In genomic region chr11:116835042-116835772, GRCh38 we compare ENCODE assay signal across 9 cellular contexts. TPM values are rescaled to one million over a fixed set of nuclear protein-coding genes. Genes with fewer than 3 reads are reported as not detected.
DNase-seq lines count a peak whose midpoint lies in the region; ATAC-seq and TF ChIP-seq lines count a peak whose summit lies in the region.
"Had no signal": no experiment of that assay in that cellular context is flagged by ENCODE, and none has a peak within 500 bp of the region (broad histone marks: within the 10 kb centered on the region; RNA-seq: fewer than 3 reads in every experiment).

No MANE protein-coding gene starts in this region.

- peaks cover 7% of the 10 kb centered on the region; the same call in 1 of the 2 replicates for H3K4me1 ChIP-seq in iPS-20b (ENCODE audit: insufficient read depth, low read length)
- H3K4me1 ChIP-seq in subcutaneous abdominal adipose tissue (ENCODE audit: control insufficient read depth in 5 of 5, insufficient read depth in 5 of 5, low read length in 5 of 5), result peaks cover 2 to 24% (median 21%) of the 10 kb centered on the region in 5 donors

- no peaks in the 10 kb centered on the region for H3K36me3 Mint-ChIP-seq in activated CD8-positive, alpha-beta T cell treated with anti-CD3 and anti-CD28 coated beads for 36 hours (ENCODE audit: low read depth)

- peak; percentile 7 for DNase-seq in activated CD8-positive, alpha-beta T cell treated with anti-CD3 and anti-CD28 coated beads for 36 hours
- DNase-seq in activated CD4-positive, CD25-positive, alpha-beta regulatory T cell (lab: John Stamatoyannopoulos, UW), result no peak
- DNase-seq in NCI-H345 (lab: John Stamatoyannopoulos, UW) (no peak), amniotic stem cell (lab: John Stamatoyannopoulos, UW) (no peak)

- H3K4me3 ChIP-seq in iPS-20b (ENCODE audit: low read length), result peak overlapping the region; percentile 67
- peak overlapping the region; percentile 55 to 62 (median 59) for H3K4me3 ChIP-seq in subcutaneous abdominal adipose tissue (ENCODE audit: low read depth in 1 of 5, low read length in 5 of 5)

- CTCF ChIA-PET in activated CD8-positive, alpha-beta T cell treated with anti-CD3 and anti-CD28 coated beads for 36 hours (lab: Charles Lee), result interaction anchor here (0.6 to 4.3 kb wide), 54 partner anchors 8 to 1724 kb away, joined by 3 to 167 read pairs (median 5); partner anchors contain the start of genes APOA4, APOA5, BUD13 and ZPR1

- H3K27ac ChIP-seq in iPS-20b (ENCODE audit: low read length) (no peak overlapping the region), subcutaneous abdominal adipose tissue (ENCODE audit: low read depth, low read length) (peak overlapping the region; percentile 37)

- intact Hi-C loops in activated CD8-positive, alpha-beta T cell treated with anti-CD3 and anti-CD28 coated beads for 36 hours (cut with micrococcal nuclease), result loop anchor here (5.0 kb wide), 1 partner anchor 43 kb away; the partner anchor contains the start of gene APOA5

- H3K9me3 ChIP-seq in iPS-20b (ENCODE audit: insufficient read depth, low read depth, low read length), result no peaks in the 10 kb centered on the region
- H3K9me3 ChIP-seq in subcutaneous abdominal adipose tissue (ENCODE audit: control insufficient read depth in 5 of 5, low read length in 5 of 5), result no peaks in the 10 kb centered on the region

- H3K27ac Mint-ChIP-seq in activated CD8-positive, alpha-beta T cell treated with anti-CD3 and anti-CD28 coated beads for 36 hours, result no peak overlapping the region

- H3K27me3 Mint-ChIP-seq in activated CD8-positive, alpha-beta T cell treated with anti-CD3 and anti-CD28 coated beads for 36 hours, result no peaks in the 10 kb centered on the region

- ATAC-seq in GM18498 (IDR thresholded peaks at IDR 0.05; ENCODE audit: unreplicated experiment) (peak; percentile 5), HG03095 (IDR thresholded peaks at IDR 0.05; ENCODE audit: unreplicated experiment) (peak; percentile 21)
- no peak for ATAC-seq in activated CD8-positive, alpha-beta T cell treated with anti-CD3 and anti-CD28 coated beads for 36 hours

- no peaks in the 10 kb centered on the region for H3K9me3 Mint-ChIP-seq in activated CD8-positive, alpha-beta T cell treated with anti-CD3 and anti-CD28 coated beads for 36 hours

- H3K9ac ChIP-seq in iPS-20b (ENCODE audit: low read depth, low read length) (peak overlapping the region; percentile 74; the same call in 1 of the 2 replicates), subcutaneous abdominal adipose tissue (ENCODE audit: low read length in 5 of 5) (peak overlapping the region in 3 of 5 donors; percentile 26 to 43 (median 41))

- TF ChIP-seq CTCF in activated CD8-positive, alpha-beta T cell treated with anti-CD3 and anti-CD28 coated beads for 36 hours (IDR thresholded peaks at IDR 0.05), result no peak

- POLR2A ChIA-PET in activated CD8-positive, alpha-beta T cell treated with anti-CD3 and anti-CD28 coated beads for 36 hours (lab: Charles Lee), result interaction anchor here (0.7 to 2.1 kb wide), 12 partner anchors 10 to 338 kb away, joined by 3 to 17 read pairs (median 3); partner anchors contain the start of genes BUD13 and ZPR1

- H3K27me3 ChIP-seq in iPS-20b (ENCODE audit: insufficient read depth, low read length), result peaks cover 12% of the 10 kb centered on the region
- no peaks in the 10 kb centered on the region for H3K27me3 ChIP-seq in subcutaneous abdominal adipose tissue (ENCODE audit: control insufficient read depth in 5 of 5, insufficient read depth in 4 of 5, low read length in 5 of 5)

- peak overlapping the region; percentile 72 for H3K4me3 Mint-ChIP-seq in activated CD8-positive, alpha-beta T cell treated with anti-CD3 and anti-CD28 coated beads for 36 hours

- H3K4me1 Mint-ChIP-seq in activated CD8-positive, alpha-beta T cell treated with anti-CD3 and anti-CD28 coated beads for 36 hours (ENCODE audit: low read depth), result peaks cover 4% of the 10 kb centered on the region

- H3K36me3 ChIP-seq in iPS-20b (ENCODE audit: insufficient read depth, low read depth, low read length) (no peaks in the 10 kb centered on the region), subcutaneous abdominal adipose tissue (ENCODE audit: control insufficient read depth in 5 of 5, insufficient read depth in 5 of 5, low read length in 5 of 5) (no peaks in the 10 kb centered on the region)

RNA-seq across cellular contexts. Expression of gene APOA1, which starts 2.2 kb away (rescaled TPM):
- not detected for total RNA-seq in activated CD8-positive, alpha-beta T cell treated with anti-CD3 and anti-CD28 coated beads for 36 hours

RNA-seq across cellular contexts. Expression of gene APOC3, which starts 5.5 kb away (rescaled TPM):
- not detected for total RNA-seq in activated CD8-positive, alpha-beta T cell treated with anti-CD3 and anti-CD28 coated beads for 36 hours
- total RNA-seq: activated CD8-positive, alpha-beta memory T cell treated with anti-CD3 and anti-CD28 coated beads for 36 hours had no signal

RNA-seq across cellular contexts. Expression of gene APOA4, which starts 12.1 kb away (rescaled TPM):
- not detected for total RNA-seq in activated CD8-positive, alpha-beta T cell treated with anti-CD3 and anti-CD28 coated beads for 36 hours
- total RNA-seq: activated CD8-positive, alpha-beta memory T cell treated with anti-CD3 and anti-CD28 coated beads for 36 hours had no signal

RNA-seq across cellular contexts. Expression of gene APOA5, which starts 43.5 kb away (rescaled TPM):
- not detected for total RNA-seq in activated CD8-positive, alpha-beta T cell treated with anti-CD3 and anti-CD28 coated beads for 36 hours
- total RNA-seq: activated CD8-positive, alpha-beta memory T cell treated with anti-CD3 and anti-CD28 coated beads for 36 hours had no signal

RNA-seq across cellular contexts. Expression of gene ZPR1, which starts 47.4 kb away (rescaled TPM):
- total RNA-seq in activated CD8-positive, alpha-beta T cell treated with anti-CD3 and anti-CD28 coated beads for 36 hours, result 10 to 100 TPM; 89.9 TPM
